11 cellular contexts compared by ENCODE assay signal in the genomic region with DNA sequence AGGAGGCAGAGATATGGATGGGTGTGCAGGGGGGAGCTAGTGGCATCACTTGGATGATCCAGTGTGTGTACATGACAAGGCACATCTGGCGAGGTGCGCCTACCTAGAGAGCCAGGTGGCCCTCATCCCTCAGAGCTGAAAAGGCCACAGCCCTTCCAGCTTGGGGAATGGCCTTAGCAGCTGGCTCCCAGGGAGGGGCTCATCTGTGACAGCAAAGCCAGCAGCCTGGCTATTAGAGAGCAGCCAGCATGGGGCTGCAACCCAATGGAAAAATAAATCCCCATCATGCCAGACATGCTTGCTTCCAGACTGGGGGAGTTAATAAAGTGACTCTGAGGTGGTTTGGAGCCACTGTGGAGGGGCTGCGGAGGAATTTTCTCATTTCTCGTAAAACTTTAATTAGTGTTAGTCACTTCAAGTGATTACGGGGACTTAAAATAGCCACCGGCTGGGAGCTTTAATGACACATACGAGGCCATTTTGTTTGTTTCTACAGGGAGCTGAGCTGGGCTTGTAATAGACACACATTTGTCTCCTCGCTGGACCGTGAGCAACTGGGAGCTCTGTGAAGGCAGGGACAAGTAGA.
"Had no signal": no experiment of that assay in that cellular context is flagged by ENCODE, and none has a peak within 500 bp of the region (broad histone marks: within the 10 kb centered on the region; RNA-seq: fewer than 3 reads in every experiment).

No MANE protein-coding gene starts in this region.

- H3K36me3 ChIP-seq: gastroesophageal sphincter, lower lobe of right lung, sigmoid colon, upper lobe of right lung had no signal

- H3K4me1 ChIP-seq: gastroesophageal sphincter, lower lobe of right lung, sigmoid colon, upper lobe of right lung had no signal

- H3K27ac ChIP-seq: epithelial cell of prostate, gastroesophageal sphincter, lower lobe of right lung, sigmoid colon, upper lobe of right lung had no signal

- DNase-seq: activated CD4-positive, alpha-beta T cell treated with anti-CD3 and anti-CD28 coated beads, Interleukin-2, amount 10 ng/mL, durations not matched to agents 24 days and 14 days; activated naive CD4-positive, alpha-beta T cell treated with anti-CD3 and anti-CD28 coated beads, Interleukin-2, amount 10 ng/mL, durations not matched to agents 7 days and 5 days; caudate nucleus; effector memory CD8-positive, alpha-beta T cell; kidney glomerular epithelial cell; lower lobe of right lung; sigmoid colon; stimulated activated CD4-positive, alpha-beta T cell treated with anti-CD3 and anti-CD28 coated beads, Interleukin-2, amount 100 ng/mL, for 48 hours; upper lobe of right lung had no signal

- H3K9me3 ChIP-seq: gastroesophageal sphincter, lower lobe of right lung, sigmoid colon, upper lobe of right lung had no signal

- H3K4me3 ChIP-seq: gastroesophageal sphincter, lower lobe of right lung, sigmoid colon, upper lobe of right lung had no signal
